15 cellular contexts compared by ENCODE assay signal in the genomic region with DNA sequence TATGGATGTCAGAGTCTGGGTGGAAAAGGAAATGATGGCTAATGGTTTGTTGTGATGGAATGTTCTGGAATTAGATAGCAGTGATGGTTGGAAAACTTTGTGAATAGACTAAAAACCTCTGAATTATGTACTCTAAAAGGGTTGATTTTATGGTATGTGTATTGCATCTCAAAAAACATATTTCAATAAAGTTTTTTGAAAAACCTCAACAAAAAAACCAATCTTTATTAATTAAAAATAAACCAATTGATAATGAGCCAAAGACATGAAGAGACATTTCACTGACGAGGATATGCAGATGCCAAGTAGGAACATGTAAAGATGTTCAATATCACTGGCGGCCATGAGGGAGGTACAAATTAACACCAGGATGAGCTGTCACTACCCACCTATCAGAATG.
A peak's percentile ranks its signal among the peaks of the same experiment; 100 is the strongest.
DNase-seq lines count a peak whose midpoint lies in the region; ATAC-seq and TF ChIP-seq lines count a peak whose summit lies in the region.
"Had no signal": no experiment of that assay in that cellular context is flagged by ENCODE, and none has a peak within 500 bp of the region (broad histone marks: within the 10 kb centered on the region; RNA-seq: fewer than 3 reads in every experiment).

No MANE protein-coding gene starts in this region.

- no peak overlapping the region for H3K4me3 Mint-ChIP-seq in stimulated activated naive CD8-positive, alpha-beta T cell treated with anti-CD3 and anti-CD28 coated beads, Interleukin-15, Interleukin-2, amounts not matched to agents 100 ng/mL and 50 ng/mL, for 24 hours
- H3K4me3 Mint-ChIP-seq in T-helper 17 cell = no peak overlapping the region
- no peak overlapping the region for H3K4me3 Mint-ChIP-seq in naive thymus-derived CD4-positive, alpha-beta T cell
- H3K4me3 Mint-ChIP-seq: CD8-positive, alpha-beta memory T cell; IgD-negative memory B cell had no signal

- H4K20me1 ChIP-seq in Karpas-422 (ENCODE audit: insufficient read depth, low read depth, low read length) = no peaks in the 10 kb centered on the region

- H3K27me3 ChIP-seq in naive thymus-derived CD4-positive, alpha-beta T cell (ENCODE audit: control insufficient read depth in 2 of 2, insufficient read depth in 2 of 2, low read length in 2 of 2) = no peaks in the 10 kb centered on the region
- no peaks in the 10 kb centered on the region for H3K27me3 ChIP-seq in adrenal gland
- no peaks in the 10 kb centered on the region for H3K27me3 ChIP-seq in Karpas-422 (ENCODE audit: low read length)

- H3K9me3 ChIP-seq in T-helper 17 cell (ENCODE audit: control insufficient read depth, low read length, poor library complexity, severe bottlenecking) = no peaks in the 10 kb centered on the region
- no peaks in the 10 kb centered on the region for H3K9me3 ChIP-seq in naive thymus-derived CD4-positive, alpha-beta T cell (ENCODE audit: control insufficient read depth in 2 of 3, low read length in 3 of 3)
- H3K9me3 ChIP-seq in adrenal gland (replicated peaks in 1 of 3) = no peaks in the 10 kb centered on the region
- no peaks in the 10 kb centered on the region for H3K9me3 ChIP-seq in Karpas-422 (ENCODE audit: low read length)
- H3K9me3 ChIP-seq: Caco-2 had no signal

- CTCF ChIA-PET in naive thymus-derived CD4-positive, alpha-beta T cell (lab: Charles Lee) = no interaction called here

- 93 to 96% (median 95%) methylated on average over 2 of the region's 2 CpGs for WGBS in adrenal gland, 4 donors

- no peaks in the 10 kb centered on the region for H3K4me1 ChIP-seq in naive thymus-derived CD4-positive, alpha-beta T cell (ENCODE audit: control insufficient read depth in 2 of 2, insufficient read depth in 2 of 2, low read length in 2 of 2)
- H3K4me1 ChIP-seq in adrenal gland (replicated peaks in 1 of 2) (no peaks in the 10 kb centered on the region), Karpas-422 (ENCODE audit: low read length) (no peaks in the 10 kb centered on the region)
- H3K4me1 ChIP-seq: Caco-2 had no signal

- intact Hi-C loops in naive thymus-derived CD4-positive, alpha-beta T cell (cut with micrococcal nuclease) = no loop called here
- intact Hi-C loops in adrenal gland (cut with DNase I) = no loop called here

- no peak for TF ChIP-seq POLR2A in adrenal gland (IDR thresholded peaks at IDR 0.05)

- no peaks in the 10 kb centered on the region for H3K27me3 Mint-ChIP-seq in stimulated activated naive CD8-positive, alpha-beta T cell treated with anti-CD3 and anti-CD28 coated beads, Interleukin-15, Interleukin-2, amounts not matched to agents 100 ng/mL and 50 ng/mL, for 24 hours
- no peaks in the 10 kb centered on the region for H3K27me3 Mint-ChIP-seq in T-helper 17 cell
- H3K27me3 Mint-ChIP-seq in naive thymus-derived CD4-positive, alpha-beta T cell = no peaks in the 10 kb centered on the region
- H3K27me3 Mint-ChIP-seq: CD8-positive, alpha-beta memory T cell; IgD-negative memory B cell had no signal

- peaks cover 24% of the 10 kb centered on the region for H3K36me3 Mint-ChIP-seq in stimulated activated naive CD8-positive, alpha-beta T cell treated with anti-CD3 and anti-CD28 coated beads, Interleukin-15, Interleukin-2, amounts not matched to agents 100 ng/mL and 50 ng/mL, for 24 hours (ENCODE audit: low read depth)
- peaks cover 5% of the 10 kb centered on the region for H3K36me3 Mint-ChIP-seq in T-helper 17 cell (ENCODE audit: low read depth)
- peaks cover 10 to 48% (median 29%) of the 10 kb centered on the region in 5 donors for H3K36me3 Mint-ChIP-seq in naive thymus-derived CD4-positive, alpha-beta T cell

- no peaks in the 10 kb centered on the region for H3K36me3 ChIP-seq in naive thymus-derived CD4-positive, alpha-beta T cell (ENCODE audit: control insufficient read depth in 2 of 3, insufficient read depth in 3 of 3, low read length in 3 of 3)
- H3K36me3 ChIP-seq in adrenal gland (replicated peaks in 1 of 2) (no peaks in the 10 kb centered on the region), Karpas-422 (ENCODE audit: insufficient read depth, low read length) (no peaks in the 10 kb centered on the region)
- H3K36me3 ChIP-seq: HAP-1 had no signal

- no peak overlapping the region for H3K4me3 ChIP-seq in naive thymus-derived CD4-positive, alpha-beta T cell (ENCODE audit: low read length)
- H3K4me3 ChIP-seq in adrenal gland (no peak overlapping the region), Karpas-422 (ENCODE audit: low read length) (no peak overlapping the region)
- H3K4me3 ChIP-seq: HAP-1 had no signal

- DNase-seq in stimulated activated naive CD8-positive, alpha-beta T cell treated with anti-CD3 and anti-CD28 coated beads, Interleukin-15, Interleukin-2, amounts not matched to agents 100 U/mL and 50 U/mL, for 24 hours = no peak
- DNase-seq in T-helper 17 cell (no peak), adrenal gland (no peak), Karpas-422 (no peak)
- DNase-seq in naive thymus-derived CD4-positive, alpha-beta T cell = no peak
- no peak for DNase-seq in stimulated activated CD4-positive, alpha-beta T cell treated with anti-CD3 and anti-CD28 coated beads, Interleukin-4, amount 100 ng/mL, for 24 hours
- DNase-seq: ACHN; C1 segment of cervical spinal cord; Caco-2; CD8-positive, alpha-beta memory T cell; DND-41; GDM1 had no signal

- ATAC-seq in stimulated activated naive CD8-positive, alpha-beta T cell treated with anti-CD3 and anti-CD28 coated beads, Interleukin-15, Interleukin-2, amounts not matched to agents 100 U/mL and 50 U/mL, for 24 hours = no peak
- ATAC-seq in T-helper 17 cell = no peak
- no peak for ATAC-seq in naive thymus-derived CD4-positive, alpha-beta T cell

- H3K9me3 Mint-ChIP-seq in stimulated activated naive CD8-positive, alpha-beta T cell treated with anti-CD3 and anti-CD28 coated beads, Interleukin-15, Interleukin-2, amounts not matched to agents 100 ng/mL and 50 ng/mL, for 24 hours = no peaks in the 10 kb centered on the region
- no peaks in the 10 kb centered on the region for H3K9me3 Mint-ChIP-seq in naive thymus-derived CD4-positive, alpha-beta T cell
- H3K9me3 Mint-ChIP-seq: CD8-positive, alpha-beta memory T cell; IgD-negative memory B cell had no signal

- TF ChIP-seq CTCF in adrenal gland (IDR thresholded peaks at IDR 0.05) = no peak

- H3K79me2 ChIP-seq in Karpas-422 (ENCODE audit: low read length) = no peaks in the 10 kb centered on the region

- POLR2A ChIA-PET in naive thymus-derived CD4-positive, alpha-beta T cell (lab: Charles Lee) = no interaction called here

- H3K27ac Mint-ChIP-seq in stimulated activated naive CD8-positive, alpha-beta T cell treated with anti-CD3 and anti-CD28 coated beads, Interleukin-15, Interleukin-2, amounts not matched to agents 100 ng/mL and 50 ng/mL, for 24 hours = peak overlapping the region; percentile 13
- H3K27ac Mint-ChIP-seq in T-helper 17 cell = peak overlapping the region; percentile 66
- H3K27ac Mint-ChIP-seq in naive thymus-derived CD4-positive, alpha-beta T cell = peak overlapping the region in 5 of 9 donors; percentile 12 to 63 (median 38)
- H3K27ac Mint-ChIP-seq: IgD-negative memory B cell had no signal

- no peak overlapping the region for H3K9ac ChIP-seq in Karpas-422 (ENCODE audit: low read length)

- H3K27ac ChIP-seq in naive thymus-derived CD4-positive, alpha-beta T cell (ENCODE audit: low read depth, low read length) = no peak overlapping the region
- H3K27ac ChIP-seq in adrenal gland = no peak overlapping the region
- no peak overlapping the region for H3K27ac ChIP-seq in Karpas-422 (ENCODE audit: low read length)

- H3K9me2 ChIP-seq in Karpas-422 (replicated peaks; ENCODE audit: insufficient read depth, low read length) = no peaks in the 10 kb centered on the region

- peaks cover 5% of the 10 kb centered on the region for H3K4me1 Mint-ChIP-seq in stimulated activated naive CD8-positive, alpha-beta T cell treated with anti-CD3 and anti-CD28 coated beads, Interleukin-15, Interleukin-2, amounts not matched to agents 100 ng/mL and 50 ng/mL, for 24 hours (ENCODE audit: low read depth)
- peaks cover 23% of the 10 kb centered on the region for H3K4me1 Mint-ChIP-seq in T-helper 17 cell
- H3K4me1 Mint-ChIP-seq in naive thymus-derived CD4-positive, alpha-beta T cell = peaks cover 6 to 45% (median 31%) of the 10 kb centered on the region in 7 donors

- no peak overlapping the region for H2AFZ ChIP-seq in Karpas-422 (ENCODE audit: low read length)

- H3K4me2 ChIP-seq in Karpas-422 (ENCODE audit: low read depth, low read length, poor library complexity, severe bottlenecking) = no peak overlapping the region

Comparison
In these comparisons a context has a peak if more than half of its experiments do, and no peak if none do; other contexts are left out.
1. H3K27ac Mint-ChIP-seq: peak in every context shown above with its lines; median percentile 66 in T-helper 17 cell; 38 in naive thymus-derived CD4-positive, alpha-beta T cell; 13 in stimulated activated naive CD8-positive, alpha-beta T cell treated with anti-CD3 and anti-CD28 coated beads, Interleukin-15, Interleukin-2, amounts not matched to agents 100 ng/mL and 50 ng/mL, for 24 hours.